Comparison of ENCODE assay signal across 25 cellular contexts in genomic region chr17:39406951-39407350, GRCh38.
"Had no signal": no experiment of that assay in that cellular context is flagged by ENCODE, and none has a peak within 500 bp of the region (broad histone marks: within the 10 kb centered on the region; RNA-seq: fewer than 3 reads in every experiment).

No MANE protein-coding gene starts in this region.

- H3K27ac Mint-ChIP-seq: activated B cell treated with CpG ODN at 0.5 μM for 24 hours had no signal

- H3K4me3 Mint-ChIP-seq: activated B cell treated with CpG ODN at 0.5 μM for 24 hours; activated T-cell treated with anti-CD3 and anti-CD28 coated beads, Interleukin-2, amount 50 U/mL, for 4 hours; T-cell had no signal

- H3K4me1 ChIP-seq: body of pancreas had no signal

- H3K27ac ChIP-seq: adrenal gland, body of pancreas, coronary artery had no signal

- H3K9me3 Mint-ChIP-seq: activated B cell treated with CpG ODN at 0.5 μM for 24 hours; activated naive CD4-positive, alpha-beta T cell treated with anti-CD3 and anti-CD28 coated beads, Interleukin-2, amount 50 U/mL, for 72 hours; activated T-cell treated with anti-CD3 and anti-CD28 coated beads, Interleukin-2, amount 50 U/mL, for 4 hours; T-cell had no signal

- DNase-seq: activated B cell treated with CpG ODN at 0.5 μM for 24 hours; activated CD4-positive, alpha-beta T cell treated with anti-CD3 and anti-CD28 coated beads for 1 hour; activated CD8-positive, alpha-beta memory T cell treated with anti-CD3 and anti-CD28 coated beads, Interleukin-2, amount 50 U/mL, for 4 hours; activated T-cell treated with anti-CD3 and anti-CD28 coated beads, Interleukin-2, amount 50 U/mL, for 4 hours; adrenal gland; aorta; body of pancreas; central memory CD4-positive, alpha-beta T cell; MG63; NCI-H1105; NCI-H1436; NCI-H1694 treated with DMSO at 0.1 percent for 48 hours; NCI-H2029 treated with DMSO at 0.1 percent for 48 hours; NCI-H345; NCI-H510A; NCI-H526 treated with DMSO at 0.1 percent for 48 hours; NCI-H82; SIG-M5; T-cell; T-helper 2 cell; T1000 had no signal

- ATAC-seq: activated naive CD4-positive, alpha-beta T cell treated with anti-CD3 and anti-CD28 coated beads, Interleukin-2, amount 50 U/mL, for 72 hours; activated T-cell treated with anti-CD3 and anti-CD28 coated beads, Interleukin-2, amount 50 U/mL, for 4 hours; body of pancreas; T-cell had no signal

- H3K27me3 ChIP-seq: adrenal gland, body of pancreas, MG63 had no signal

- H3K9me3 ChIP-seq: adrenal gland, body of pancreas, MG63 had no signal

- H3K4me3 ChIP-seq: adrenal gland, body of pancreas, coronary artery, MG63 had no signal

- H3K27me3 Mint-ChIP-seq: activated B cell treated with CpG ODN at 0.5 μM for 24 hours, T-cell had no signal

- FAIRE-seq: bronchial epithelial cell, TTC549 had no signal
